Comparison of ENCODE assay signal across 8 cellular contexts in the genomic region with DNA sequence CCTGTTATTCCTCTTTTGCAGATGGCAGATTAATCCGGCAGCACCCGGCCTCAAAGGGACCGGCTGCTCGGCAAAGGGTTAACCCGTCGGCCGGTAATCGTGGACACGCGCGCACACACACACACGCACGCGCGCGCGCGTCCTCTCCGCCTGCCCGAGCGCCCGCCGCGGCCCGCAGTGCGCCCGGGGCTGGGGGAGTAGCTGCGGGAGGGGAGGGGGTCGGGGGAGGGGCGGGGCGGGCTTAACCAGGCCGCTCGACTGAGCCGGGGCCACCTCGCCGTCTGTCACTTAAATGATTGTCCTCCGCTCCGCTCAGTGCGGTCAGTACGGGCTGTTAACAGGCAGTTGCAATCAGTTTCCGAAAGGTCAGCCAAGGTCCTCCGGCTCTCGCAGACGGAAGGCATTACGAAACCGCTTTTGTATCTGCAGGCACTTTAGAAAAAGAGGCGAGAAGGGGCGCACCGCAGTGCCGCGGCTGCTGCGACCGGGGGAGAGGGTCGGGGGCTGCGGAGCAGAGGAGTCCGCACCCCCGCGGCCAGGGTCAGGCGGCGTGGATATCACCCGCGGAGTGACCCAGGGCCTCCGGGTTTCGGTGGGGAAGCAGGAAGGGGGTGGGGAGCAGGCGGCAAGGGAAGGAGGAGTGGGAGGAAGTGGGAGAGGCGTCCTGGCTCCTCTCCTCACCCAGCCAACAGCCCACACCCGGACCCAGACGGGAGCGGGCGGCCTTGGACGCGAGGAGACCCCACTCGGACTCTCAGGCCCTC. TPM values are rescaled to one million over a fixed set of nuclear protein-coding genes. Genes with fewer than 3 reads are reported as not detected.
DNase-seq lines count a peak whose midpoint lies in the region; ATAC-seq, FAIRE-seq and TF ChIP-seq lines count a peak whose summit lies in the region.

No MANE protein-coding gene starts in this region.

- peak overlapping the region; percentile 53; the same call in 1 of the 2 replicates for H3K4me3 ChIP-seq in PC-9
- H3K4me3 ChIP-seq in subcutaneous abdominal adipose tissue (ENCODE audit: low read depth in 1 of 5, low read length in 5 of 5) = peak overlapping the region in 4 of 5 donors; percentile 48 to 63 (median 53)

- H2AFZ ChIP-seq in PC-9 = no peak overlapping the region

- DNase-seq in AG08396 (ENCODE audit: low spot score) (peak; percentile 75), GM19239 (ENCODE audit: insufficient read length, low spot score) (no peak), PC-9 (peak in 1 of 2 experiments; percentile 71), MCF 10A (ENCODE audit: unreplicated experiment) (peak; percentile 40), kidney tubule cell (ENCODE audit: low spot score) (peak; percentile 39)

- no peaks in the 10 kb centered on the region for H3K4me1 Mint-ChIP-seq in MCF 10A (ENCODE audit: insufficient read depth, unreplicated experiment)

- H3K27me3 Mint-ChIP-seq in MCF 10A (ENCODE audit: insufficient read depth, unreplicated experiment) = no peaks in the 10 kb centered on the region

- POLR2A ChIA-PET in PC-9 (lab: Charles Lee; ENCODE audit: unreplicated experiment) = no interaction called here
- POLR2A ChIA-PET in MCF 10A (lab: Yijun Ruan, JAX) = no interaction called here

- TF ChIP-seq POLR2A in GM18505 (IDR thresholded peaks at IDR 0.05; ENCODE audit: borderline replicate concordance, extremely low read depth, insufficient read depth, insufficient read length) = no peak

- intact Hi-C loops in PC-9 (cut with micrococcal nuclease; ENCODE audit: unreplicated experiment) = loop anchor here (5.0 kb wide), 1 partner anchor 48 kb away; no protein-coding TSS in a partner anchor
- intact Hi-C loops in MCF 10A (cut with micrococcal nuclease) = loop anchor here (1.0 to 10.0 kb wide), 3 partner anchors 58 to 341 kb away; a partner anchor contains a TSS

- ATAC-seq in GM19452 (IDR thresholded peaks at IDR 0.05; ENCODE audit: unreplicated experiment) (no peak), GM18505 (IDR thresholded peaks at IDR 0.05; ENCODE audit: unreplicated experiment) (no peak)

- H4K20me1 ChIP-seq in PC-9 (ENCODE audit: insufficient read depth) = no peaks in the 10 kb centered on the region

- H3F3A ChIP-seq in PC-9 (ENCODE audit: insufficient read depth, low read depth) = no peaks in the 10 kb centered on the region

- H3K9me3 Mint-ChIP-seq in MCF 10A (ENCODE audit: unreplicated experiment) = no peaks in the 10 kb centered on the region

- no peaks in the 10 kb centered on the region for H3K27me3 ChIP-seq in PC-9 (ENCODE audit: insufficient read depth, low read depth)
- peaks cover 10 to 56% (median 19%) of the 10 kb centered on the region in 5 donors for H3K27me3 ChIP-seq in subcutaneous abdominal adipose tissue (ENCODE audit: control insufficient read depth in 5 of 5, insufficient read depth in 4 of 5, low read length in 5 of 5)

- CTCF ChIA-PET in PC-9 (lab: Charles Lee) = no interaction called here
- CTCF ChIA-PET in MCF 10A (lab: Yijun Ruan, JAX) = interaction anchor here (0.6 kb wide), 1 partner anchor 78 kb away, joined by 4 read pairs; no protein-coding TSS in a partner anchor

- BruUV-seq in PC-9 (replicated peaks; lab: Mats Ljungman, UMichigan) = no TSS peak
- no TSS peak for BruUV-seq in MCF 10A (replicated peaks; lab: Mats Ljungman, UMichigan)

- peak overlapping the region; percentile 62 for H3K4me3 Mint-ChIP-seq in MCF 10A (ENCODE audit: unreplicated experiment)

- H3K4me1 ChIP-seq in PC-9 (replicated peaks; ENCODE audit: insufficient read depth) (no peaks in the 10 kb centered on the region), subcutaneous abdominal adipose tissue (ENCODE audit: control insufficient read depth in 5 of 5, insufficient read depth in 5 of 5, low read length in 5 of 5) (peaks cover 0 to 46% (median 35%) of the 10 kb centered on the region in 5 donors)

- H3K36me3 ChIP-seq in PC-9 (ENCODE audit: low read depth) (no peaks in the 10 kb centered on the region), subcutaneous abdominal adipose tissue (ENCODE audit: control insufficient read depth in 5 of 5, insufficient read depth in 5 of 5, low read length in 5 of 5) (no peaks in the 10 kb centered on the region)

- H3K27ac ChIP-seq in PC-9 = peak overlapping the region; percentile 47
- H3K27ac ChIP-seq in subcutaneous abdominal adipose tissue (ENCODE audit: low read depth, low read length) = no peak overlapping the region

- no peaks in the 10 kb centered on the region for H3K9me2 ChIP-seq in PC-9 (ENCODE audit: insufficient read depth)

- H3K27ac Mint-ChIP-seq in MCF 10A (ENCODE audit: low read depth, unreplicated experiment) = no peak overlapping the region

- H3K4me2 ChIP-seq in PC-9 = peak overlapping the region; percentile 69

- no peak overlapping the region for H3K9ac ChIP-seq in subcutaneous abdominal adipose tissue (ENCODE audit: low read length in 5 of 5)

- no peak for TF ChIP-seq CTCF in PC-9 (conservative IDR thresholded peaks at IDR 0.05)
- TF ChIP-seq CTCF in MCF 10A (IDR thresholded peaks at IDR 0.05; ENCODE audit: unreplicated experiment) = no peak

- H3K9me3 ChIP-seq in PC-9 (ENCODE audit: insufficient read depth, low read depth) (no peaks in the 10 kb centered on the region), subcutaneous abdominal adipose tissue (ENCODE audit: control insufficient read depth in 5 of 5, low read length in 5 of 5) (no peaks in the 10 kb centered on the region)

- no peaks in the 10 kb centered on the region for H3K36me3 Mint-ChIP-seq in MCF 10A (ENCODE audit: insufficient read depth, unreplicated experiment)

- FAIRE-seq in GM19239 (lab: Jason Lieb, UNC) = peak; percentile 95

- H3K79me2 ChIP-seq in PC-9 (ENCODE audit: low read depth) = no peaks in the 10 kb centered on the region

RNA-seq across cellular contexts. Expression of a gene that starts 57.3 kb away (rescaled TPM):
- 0.68 and 1.5 TPM in 2 replicates for total RNA-seq in PC-9 (2021)
- total RNA-seq in MCF 10A (2022) = 7.5 and 12.0 TPM in 2 replicates
